19 cellular contexts compared by ENCODE assay signal in genomic region chr21:20523191-20523590, GRCh38.
DNase-seq lines count a peak whose midpoint lies in the region; ATAC-seq, FAIRE-seq and TF ChIP-seq lines count a peak whose summit lies in the region.
"Had no signal": no experiment of that assay in that cellular context is flagged by ENCODE, and none has a peak within 500 bp of the region (broad histone marks: within the 10 kb centered on the region; RNA-seq: fewer than 3 reads in every experiment).

No MANE protein-coding gene starts in this region.

- H3F3A ChIP-seq in GM23338 (replicated peaks; ENCODE audit: low read depth), result no peaks in the 10 kb centered on the region

- no peaks in the 10 kb centered on the region for H3K23me2 ChIP-seq in H1 (ENCODE audit: low read depth, low read length)

- H2AFZ ChIP-seq in GM23338, result peak overlapping the region; percentile 49; the same call in 1 of the 2 replicates
- 0 out of 2 replicates have a peak overlapping the region, but pooled peaks have one; percentile 82 for H2AFZ ChIP-seq in H1 (ENCODE audit: low read length)

- no peak overlapping the region for H3K23ac ChIP-seq in H1 (ENCODE audit: insufficient read length)

- H3K27me3 ChIP-seq in GM23338 (ENCODE audit: insufficient read depth), result no peaks in the 10 kb centered on the region
- no peaks in the 10 kb centered on the region for H3K27me3 ChIP-seq in H1 (replicated peaks in 1 of 4; ENCODE audit: control insufficient read depth in 3 of 4, extremely low read depth in 1 of 4, insufficient read depth in 3 of 4, low read length in 3 of 4)
- H3K27me3 ChIP-seq: BLaER1 had no signal

- no peak overlapping the region for H3K18ac ChIP-seq in H1 (ENCODE audit: extremely low read depth, low read length)

- H3K14ac ChIP-seq in H1 (ENCODE audit: insufficient read length), result no peak overlapping the region

- H3K4me2 ChIP-seq in GM23338, result no peak overlapping the region
- H3K4me2 ChIP-seq in H1 (ENCODE audit: insufficient read depth in 1 of 2, low read depth in 2 of 2, low read length in 2 of 2), result no peak overlapping the region
- H3K4me2 ChIP-seq: BLaER1 had no signal

- no peaks in the 10 kb centered on the region for H3K36me3 ChIP-seq in GM23338 (ENCODE audit: insufficient read depth)
- no peaks in the 10 kb centered on the region for H3K36me3 ChIP-seq in H1 (ENCODE audit: control insufficient read depth in 2 of 4, insufficient read depth in 4 of 4, low read length in 3 of 4)
- H3K36me3 ChIP-seq: BLaER1 had no signal

- FAIRE-seq in H1 (lab: Jason Lieb, UNC), result no peak
- FAIRE-seq: GM12878 had no signal

- no peaks in the 10 kb centered on the region for H3K9me2 ChIP-seq in GM23338 (ENCODE audit: insufficient read depth)

- no peak overlapping the region for H4K8ac ChIP-seq in H1 (ENCODE audit: extremely low read depth, insufficient read depth, low read length)

- no peak overlapping the region for H3K27ac ChIP-seq in GM23338 (ENCODE audit: low read depth)
- H3K27ac ChIP-seq in H1 (ENCODE audit: low read depth, low read length), result no peak overlapping the region
- H3K27ac ChIP-seq: BLaER1, C4-2B had no signal

- H3K9me3 ChIP-seq in H1 (ENCODE audit: insufficient read depth in 2 of 2, low read depth in 1 of 2, low read length in 1 of 2), result no peaks in the 10 kb centered on the region
- H3K9me3 ChIP-seq: BLaER1, Caco-2 had no signal

- H3K27me3 Mint-ChIP-seq in GM23338 (ENCODE audit: insufficient read depth, low read depth, poor library complexity) (no peaks in the 10 kb centered on the region), progenitor cell of endocrine pancreas (no peaks in the 10 kb centered on the region)
- H3K27me3 Mint-ChIP-seq: B cell; CD4-positive, CD25-positive, alpha-beta regulatory T cell had no signal

- H3K9me3 Mint-ChIP-seq in GM23338 (no peaks in the 10 kb centered on the region), progenitor cell of endocrine pancreas (ENCODE audit: low read depth) (no peaks in the 10 kb centered on the region)

- TF ChIP-seq CTCF in GM23338 (conservative IDR thresholded peaks at IDR 0.05; ENCODE audit: low read depth in 2 of 2) (no peak), H1 (IDR thresholded peaks at IDR 0.05; ENCODE audit: control extremely low read depth in 1 of 3, insufficient read depth in 1 of 3, low read depth in 1 of 3, low read length in 3 of 3) (no peak), progenitor cell of endocrine pancreas (IDR thresholded peaks at IDR 0.05; ENCODE audit: unreplicated experiment) (no peak)

- no peak overlapping the region for H4K91ac ChIP-seq in H1 (replicated peaks; ENCODE audit: insufficient read length, low read length)

- TF ChIP-seq RAD21 in H1 (IDR thresholded peaks at IDR 0.05 in 1 of 2, conservative IDR thresholded peaks at IDR 0.05 in 1 of 2; ENCODE audit: low read depth in 2 of 2, low read length in 2 of 2), result no peak

- no peak for TF ChIP-seq EP300 in H1 (IDR thresholded peaks at IDR 0.05; ENCODE audit: borderline replicate concordance in 1 of 2, low read depth in 2 of 2, low read length in 2 of 2)

- no peaks in the 10 kb centered on the region for H4K20me1 ChIP-seq in GM23338 (replicated peaks; ENCODE audit: insufficient read depth)
- no peaks in the 10 kb centered on the region for H4K20me1 ChIP-seq in H1 (replicated peaks in 1 of 2; ENCODE audit: control insufficient read depth in 1 of 2, insufficient read depth in 2 of 2, low read length in 2 of 2)
- H4K20me1 ChIP-seq: BLaER1 had no signal

- H2BK5ac ChIP-seq in H1 (ENCODE audit: low read depth, low read length), result no peak overlapping the region

- no peak for ATAC-seq in GM23338
- ATAC-seq: CD8-positive, alpha-beta T cell; GM12878 had no signal

- no peak overlapping the region for H2BK12ac ChIP-seq in H1 (ENCODE audit: low read depth, low read length)

- CTCF ChIA-PET in H1 (lab: Charles Lee; ENCODE audit: partially characterized antibody), result interaction anchor here (1.2 kb wide), 1 partner anchor 75 kb away, joined by 3 read pairs; no protein-coding TSS in a partner anchor

- H3K56ac ChIP-seq in H1 (replicated peaks; ENCODE audit: insufficient read length, low read depth, low read length), result no peak overlapping the region

- H4K5ac ChIP-seq in H1 (ENCODE audit: insufficient read length, low read depth, low read length), result no peak overlapping the region

- no peak for TF ChIP-seq POLR2A in H1 (IDR thresholded peaks at IDR 0.05; ENCODE audit: control extremely low read depth in 1 of 2, low read depth in 2 of 2, low read length in 2 of 2)

- H3K4me1 Mint-ChIP-seq in GM23338 (no peaks in the 10 kb centered on the region), progenitor cell of endocrine pancreas (ENCODE audit: low read depth) (no peaks in the 10 kb centered on the region)
- H3K4me1 Mint-ChIP-seq: B cell; CD4-positive, CD25-positive, alpha-beta regulatory T cell had no signal

- no peak overlapping the region for H2BK120ac ChIP-seq in H1 (replicated peaks; ENCODE audit: low read depth, low read length)

- H3K4ac ChIP-seq in H1 (replicated peaks; ENCODE audit: insufficient read length, low read depth, low read length), result no peak overlapping the region

- H3K79me1 ChIP-seq in H1 (ENCODE audit: low read depth, low read length), result no peaks in the 10 kb centered on the region

- H3K27ac Mint-ChIP-seq in GM23338, result no peak overlapping the region
- no peak overlapping the region for H3K27ac Mint-ChIP-seq in progenitor cell of endocrine pancreas
- H3K27ac Mint-ChIP-seq: B cell; CD4-positive, CD25-positive, alpha-beta regulatory T cell; CD8-positive, alpha-beta T cell had no signal

- H3K36me3 Mint-ChIP-seq in GM23338 (ENCODE audit: low read depth) (no peaks in the 10 kb centered on the region), progenitor cell of endocrine pancreas (ENCODE audit: insufficient read depth) (no peaks in the 10 kb centered on the region)
- H3K36me3 Mint-ChIP-seq: CD4-positive, CD25-positive, alpha-beta regulatory T cell; CD8-positive, alpha-beta T cell had no signal

- POLR2A ChIA-PET in H1 (lab: Charles Lee; ENCODE audit: partially characterized antibody), result no interaction called here

- DNase-seq in ELF-1 (ENCODE audit: low read depth, low spot score) (peak; percentile 57), GM23338 (ENCODE audit: low spot score) (no peak), H1 (ENCODE audit: low read depth in 1 of 2, low spot score in 2 of 2) (no peak), Ammon's horn (ENCODE audit: low spot score) (no peak), progenitor cell of endocrine pancreas (ENCODE audit: low spot score, unreplicated experiment) (no peak)
- no peak for DNase-seq in activated CD4-positive, alpha-beta T cell treated with anti-CD3 and anti-CD28 coated beads, Interleukin-2, amount 50 U/mL, for 4 hours
- DNase-seq: Caco-2; CD4-positive, CD25-positive, alpha-beta regulatory T cell; CD8-positive, alpha-beta T cell; DMS153; DND-41; GDM1; GOT3; H7; HCEC 1CT had no signal

- H3K4me1 ChIP-seq in GM23338 (ENCODE audit: insufficient read depth) (no peaks in the 10 kb centered on the region), H1 (replicated peaks in 1 of 4; ENCODE audit: control insufficient read depth in 3 of 4, insufficient read depth in 4 of 4, low read length in 3 of 4) (no peaks in the 10 kb centered on the region)
- H3K4me1 ChIP-seq: BLaER1, Caco-2 had no signal

- H3K4me3 Mint-ChIP-seq in GM23338 (no peak overlapping the region), progenitor cell of endocrine pancreas (ENCODE audit: low read depth) (no peak overlapping the region)
- H3K4me3 Mint-ChIP-seq: B cell; CD4-positive, CD25-positive, alpha-beta regulatory T cell; CD8-positive, alpha-beta T cell had no signal

- no peak overlapping the region for H2BK15ac ChIP-seq in H1 (ENCODE audit: low read length)

- no peak overlapping the region for H3K4me3 ChIP-seq in GM23338
- no peak overlapping the region for H3K4me3 ChIP-seq in H1 (ENCODE audit: extremely low read depth in 1 of 4, insufficient read depth in 2 of 4, low read depth in 3 of 4, low read length in 4 of 4)
- H3K4me3 ChIP-seq: BLaER1, GM12878 had no signal

- H2BK20ac ChIP-seq in H1 (ENCODE audit: low read length), result no peak overlapping the region

- no peak overlapping the region for H3K9ac ChIP-seq in H1 (replicated peaks in 1 of 4; ENCODE audit: extremely low read depth in 1 of 4, low read depth in 3 of 4, low read length in 3 of 4)
- H3K9ac ChIP-seq: BLaER1 had no signal

- H2AK5ac ChIP-seq in H1 (ENCODE audit: low read depth, low read length), result no peak overlapping the region

- no peaks in the 10 kb centered on the region for H3K79me2 ChIP-seq in GM23338 (replicated peaks; ENCODE audit: insufficient read depth)
- no peaks in the 10 kb centered on the region for H3K79me2 ChIP-seq in H1 (ENCODE audit: control insufficient read depth in 1 of 2, insufficient read depth in 2 of 2, low read length in 2 of 2)

TF ChIP-seq in GM23338, 12 proteins besides CTCF, POLR2A, EP300 and RAD21:
- no peak for TF ChIP-seq ZNF114 (CRISPR knock-in tag; IDR thresholded peaks at IDR 0.05)
- TF ChIP-seq NANOG (IDR thresholded peaks at IDR 0.05; ENCODE audit: borderline replicate concordance), result no peak

TF ChIP-seq in H1, 55 proteins besides CTCF, POLR2A, EP300 and RAD21 (continues in another document):
- TF ChIP-seq BRCA1 (IDR thresholded peaks at IDR 0.05; ENCODE audit: low read depth, low read length) (no peak), KDM4A (IDR thresholded peaks at IDR 0.05; ENCODE audit: low read depth, low read length, severe bottlenecking) (no peak), JUND (IDR thresholded peaks at IDR 0.05; ENCODE audit: low read length) (no peak)
